ENCODE assay signal across 8 cellular contexts in the genomic region with DNA sequence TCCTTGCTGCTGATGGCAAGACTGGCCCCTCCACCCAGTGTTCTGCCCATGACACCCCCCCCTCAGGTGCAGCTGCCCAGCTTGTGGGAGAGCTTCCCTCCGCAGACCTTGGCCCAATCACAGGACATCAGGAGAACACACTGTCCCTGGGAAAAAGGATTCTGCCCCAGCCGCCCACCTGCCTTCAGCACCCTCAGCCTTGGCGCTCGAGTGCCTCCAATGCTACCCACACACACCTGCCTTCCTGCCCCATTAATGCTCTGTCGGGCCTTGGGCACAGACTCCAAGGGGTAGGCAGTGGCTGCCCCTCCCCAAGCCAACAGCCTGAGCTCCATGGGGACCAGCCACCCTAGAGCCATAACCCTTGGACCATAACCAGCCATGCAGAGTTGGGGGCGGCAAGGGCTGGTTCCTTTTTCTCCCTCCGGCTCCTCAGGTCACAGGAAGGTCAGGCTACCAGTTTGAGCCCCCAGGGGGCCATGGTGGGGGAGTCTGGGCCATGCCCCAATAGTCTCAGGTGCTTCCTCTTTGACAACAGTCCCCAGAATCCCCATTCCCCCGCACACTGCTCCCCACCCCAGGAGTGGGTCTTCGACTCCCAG. TPM values are rescaled to one million over a fixed set of nuclear protein-coding genes. Genes with fewer than 3 reads are reported as not detected.
DNase-seq lines count a peak whose midpoint lies in the region; ATAC-seq and TF ChIP-seq lines count a peak whose summit lies in the region.
"Had no signal": no experiment of that assay in that cellular context is flagged by ENCODE, and none has a peak within 500 bp of the region (broad histone marks: within the 10 kb centered on the region; RNA-seq: fewer than 3 reads in every experiment).

No MANE protein-coding gene starts in this region.

- ATAC-seq in activated T-helper 17 cell treated with anti-CD3 and anti-CD28 coated beads, Interleukin-2, amount 50 U/mL, for 72 hours (replicated peaks): no peak

- TF ChIP-seq CTCF in GM12865 (IDR thresholded peaks at IDR 0.05; ENCODE audit: insufficient read depth, low read depth, low read length, missing control alignments): no peak
- no peak for TF ChIP-seq CTCF in HFFc6 (IDR thresholded peaks at IDR 0.05)
- no peak for TF ChIP-seq CTCF in neural crest cell (conservative IDR thresholded peaks at IDR 0.05)

- DNase-seq in GM12865 (ENCODE audit: low read depth) (peak; percentile 51), HFFc6 (no peak), neural crest cell (ENCODE audit: low read depth, low spot score) (no peak), NCI-H2227 treated with DMSO at 0.1 percent for 48 hours (lab: John Stamatoyannopoulos, UW) (no peak), NCI-H510A treated with DMSO at 0.1 percent for 48 hours (lab: John Stamatoyannopoulos, UW) (no peak), inferior parietal cortex (ENCODE audit: extremely low spot score) (no peak)
- DNase-seq: activated gamma-delta T cell had no signal

- peaks cover 2% of the 10 kb centered on the region for H3K27me3 Mint-ChIP-seq in HFFc6 (ENCODE audit: insufficient read depth)
- no peaks in the 10 kb centered on the region for H3K27me3 Mint-ChIP-seq in activated T-helper 17 cell treated with anti-CD3 and anti-CD28 coated beads, Interleukin-2, amount 50 U/mL, for 72 hours
- H3K27me3 Mint-ChIP-seq in neural crest cell (ENCODE audit: low read depth): no peaks in the 10 kb centered on the region

- peak overlapping the region; percentile 98 for H3K4me3 ChIP-seq in GM12865 (ENCODE audit: low read depth, low read length)

- peaks cover 13% of the 10 kb centered on the region for H3K4me1 Mint-ChIP-seq in HFFc6 (ENCODE audit: low read depth)
- H3K4me1 Mint-ChIP-seq in activated T-helper 17 cell treated with anti-CD3 and anti-CD28 coated beads, Interleukin-2, amount 50 U/mL, for 72 hours: peaks cover 12% of the 10 kb centered on the region
- peaks cover 17% of the 10 kb centered on the region for H3K4me1 Mint-ChIP-seq in neural crest cell

- peak overlapping the region; percentile 29; the same call in 1 of the 2 replicates for H3K27ac Mint-ChIP-seq in HFFc6
- H3K27ac Mint-ChIP-seq in activated T-helper 17 cell treated with anti-CD3 and anti-CD28 coated beads, Interleukin-2, amount 50 U/mL, for 72 hours: no peak overlapping the region
- peak overlapping the region; percentile 35 for H3K27ac Mint-ChIP-seq in neural crest cell (ENCODE audit: unreplicated experiment)

- H3K9me3 Mint-ChIP-seq in HFFc6 (no peaks in the 10 kb centered on the region), neural crest cell (no peaks in the 10 kb centered on the region)
- no peaks in the 10 kb centered on the region for H3K9me3 Mint-ChIP-seq in activated T-helper 17 cell treated with anti-CD3 and anti-CD28 coated beads, Interleukin-2, amount 50 U/mL, for 72 hours

- no peaks in the 10 kb centered on the region for H3K36me3 Mint-ChIP-seq in HFFc6 (ENCODE audit: low read depth)
- H3K36me3 Mint-ChIP-seq in activated T-helper 17 cell treated with anti-CD3 and anti-CD28 coated beads, Interleukin-2, amount 50 U/mL, for 72 hours (ENCODE audit: low read depth): no peaks in the 10 kb centered on the region
- no peaks in the 10 kb centered on the region for H3K36me3 Mint-ChIP-seq in neural crest cell (ENCODE audit: low read depth)

- H3K4me3 Mint-ChIP-seq in HFFc6 (peak overlapping the region; percentile 60), neural crest cell (peak overlapping the region; percentile 80)
- peak overlapping the region; percentile 49 for H3K4me3 Mint-ChIP-seq in activated T-helper 17 cell treated with anti-CD3 and anti-CD28 coated beads, Interleukin-2, amount 50 U/mL, for 72 hours

RNA-seq across cellular contexts. Expression of a gene that starts 1.3 kb away (rescaled TPM):
- 1 to 10 TPM; 6.0 to 7.0 (median 6.4) TPM for total RNA-seq in HFFc6 (2021; fragmentation: NEBNext Ultra II Directional; extraction: Animal tissue kit (Norgen Biotek cat#: 25700))
- 1 to 10 TPM in 1 of 2 donors, under 1 TPM in 1; 0.82 to 1.1 TPM for total RNA-seq in activated T-helper 17 cell treated with anti-CD3 and anti-CD28 coated beads, Interleukin-2, amount 50 U/mL, for 72 hours
- total RNA-seq in neural crest cell: 11.4 and 13.0 TPM in 2 replicates

RNA-seq across cellular contexts. Expression of a gene that starts 2.0 kb away (rescaled TPM):
- under 1 TPM in 2 of 6 experiments, not detected in 4; 0.33 to 0.57 TPM for total RNA-seq in HFFc6 (2021; fragmentation: NEBNext Ultra II Directional; extraction: Animal tissue kit (Norgen Biotek cat#: 25700))
- total RNA-seq in activated T-helper 17 cell treated with anti-CD3 and anti-CD28 coated beads, Interleukin-2, amount 50 U/mL, for 72 hours: not detected
- total RNA-seq in neural crest cell: not detected in 2 replicates

RNA-seq across cellular contexts. Expression of a gene that starts 10.6 kb away (rescaled TPM):
- 1 to 10 TPM in 3 of 6 experiments, under 1 TPM in 3; 0.48 to 4.0 (median 1.1) TPM for total RNA-seq in HFFc6 (2021; fragmentation: NEBNext Ultra II Directional; extraction: Animal tissue kit (Norgen Biotek cat#: 25700))
- total RNA-seq in activated T-helper 17 cell treated with anti-CD3 and anti-CD28 coated beads, Interleukin-2, amount 50 U/mL, for 72 hours: not detected
- total RNA-seq in neural crest cell: 0.41 and 0.79 TPM in 2 replicates

RNA-seq across cellular contexts. Expression of a gene that starts 15.6 kb away (rescaled TPM):
- total RNA-seq in HFFc6 (2021; fragmentation: NEBNext Ultra II Directional; extraction: Animal tissue kit (Norgen Biotek cat#: 25700)): 100 to 1,000 TPM in 4 of 6 experiments, 10 to 100 TPM in 2; 89.3 to 117 (median 106) TPM
- 100 to 1,000 TPM in 1 of 2 donors, 10 to 100 TPM in 1; 49.6 to 104 TPM for total RNA-seq in activated T-helper 17 cell treated with anti-CD3 and anti-CD28 coated beads, Interleukin-2, amount 50 U/mL, for 72 hours
- 35.8 and 38.8 TPM in 2 replicates for total RNA-seq in neural crest cell

RNA-seq across cellular contexts. Expression of a gene that starts 20.5 kb away (rescaled TPM):
- 1 to 10 TPM; 1.7 to 3.6 (median 2.7) TPM for total RNA-seq in HFFc6 (2021; fragmentation: NEBNext Ultra II Directional; extraction: Animal tissue kit (Norgen Biotek cat#: 25700))
- under 1 TPM; 0.45 to 0.50 TPM for total RNA-seq in activated T-helper 17 cell treated with anti-CD3 and anti-CD28 coated beads, Interleukin-2, amount 50 U/mL, for 72 hours
- total RNA-seq in neural crest cell: 10.8 and 11.2 TPM in 2 replicates
